ENCODE assay signal across 11 cellular contexts in the genomic region with DNA sequence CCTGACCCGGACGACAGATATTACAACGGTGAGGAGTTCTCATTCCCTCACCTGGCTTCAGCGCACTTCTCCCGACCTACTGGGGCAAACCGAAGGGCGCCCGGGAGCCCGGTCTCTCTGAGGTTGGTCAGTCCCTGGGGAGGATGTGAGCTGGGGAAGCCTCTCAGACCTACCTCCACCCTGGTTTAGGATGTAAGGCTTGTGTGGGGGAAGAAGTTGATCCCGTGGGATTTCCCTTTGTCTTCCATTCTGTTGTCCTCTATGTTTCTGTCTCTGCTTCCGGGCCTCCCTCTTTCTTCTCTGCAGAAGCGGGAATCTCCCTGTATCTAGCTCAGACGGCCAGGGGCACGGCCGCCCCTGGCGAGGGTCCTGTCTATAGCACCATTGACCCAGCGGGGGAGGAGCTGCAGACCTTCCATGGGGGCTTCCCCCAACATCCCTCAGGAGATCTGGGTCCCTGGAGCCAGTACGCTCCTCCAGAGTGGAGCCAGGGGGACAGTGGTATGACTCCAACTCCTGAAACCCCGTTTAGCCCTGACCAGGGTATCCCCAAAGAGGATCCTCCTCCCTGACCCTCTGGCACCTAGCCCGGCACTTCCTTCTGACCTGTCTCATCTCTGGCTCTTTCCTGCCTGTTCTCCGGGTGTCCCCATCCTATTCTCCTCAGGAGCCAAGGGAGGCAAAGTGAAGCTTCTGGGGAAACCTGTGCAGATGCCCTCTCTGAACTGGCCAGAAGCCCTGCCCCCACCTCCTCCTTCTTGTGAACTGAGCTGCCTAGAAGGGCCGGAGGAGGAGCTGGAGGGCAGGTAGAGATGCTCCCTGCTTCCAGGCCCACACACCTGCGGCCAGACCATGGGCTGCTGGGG. TPM values are rescaled to one million over a fixed set of nuclear protein-coding genes. Genes with fewer than 3 reads are reported as not detected.
A peak's percentile ranks its signal among the peaks of the same experiment; 100 is the strongest.
DNase-seq lines count a peak whose midpoint lies in the region; ATAC-seq and TF ChIP-seq lines count a peak whose summit lies in the region.
"Had no signal": no experiment of that assay in that cellular context is flagged by ENCODE, and none has a peak within 500 bp of the region (broad histone marks: within the 10 kb centered on the region; RNA-seq: fewer than 3 reads in every experiment).

No MANE protein-coding gene starts in this region.

- no peak for TF ChIP-seq CTCF in gastroesophageal sphincter (IDR thresholded peaks at IDR 0.05)

- H3K27ac Mint-ChIP-seq in activated CD8-positive, alpha-beta T cell treated with anti-CD3 and anti-CD28 coated beads, Interleukin-2, amount 10 ng/mL, durations not matched to agents 7 days and 5 days: peak overlapping the region; percentile 93

- WGBS in GM23248 (ENCODE audit: low coverage in 1 of 2, low lambda C conversion rate in 2 of 2, missing lambda C conversion rate in 2 of 2), 2 experiments: 45 to 50% methylated on average over 21 to 23 of the region's 23 CpGs
- WGBS in gastroesophageal sphincter (ENCODE audit: low coverage in 1 of 2), 2 donors: 48 to 93% methylated on average over 5 to 8 of the region's 23 CpGs

- no peaks in the 10 kb centered on the region for H3K36me3 Mint-ChIP-seq in activated CD8-positive, alpha-beta T cell treated with anti-CD3 and anti-CD28 coated beads, Interleukin-2, amount 10 ng/mL, durations not matched to agents 7 days and 5 days (ENCODE audit: low read depth)

- peaks cover 24% of the 10 kb centered on the region for H3K4me1 Mint-ChIP-seq in activated CD8-positive, alpha-beta T cell treated with anti-CD3 and anti-CD28 coated beads, Interleukin-2, amount 10 ng/mL, durations not matched to agents 7 days and 5 days (ENCODE audit: low read depth)

- peak overlapping the region; percentile 90; the same call in 1 of the 2 replicates for H2AFZ ChIP-seq in GM23248

- H3K27me3 Mint-ChIP-seq in activated CD8-positive, alpha-beta T cell treated with anti-CD3 and anti-CD28 coated beads, Interleukin-2, amount 10 ng/mL, durations not matched to agents 7 days and 5 days (ENCODE audit: low read depth): peaks cover 28% of the 10 kb centered on the region

- H3K9me2 ChIP-seq in GM23248 (ENCODE audit: insufficient read depth): no peaks in the 10 kb centered on the region

- no peak for TF ChIP-seq POLR2A in gastroesophageal sphincter (IDR thresholded peaks at IDR 0.05)

- no peak for DNase-seq in GM23248
- DNase-seq in activated CD8-positive, alpha-beta T cell treated with anti-CD3 and anti-CD28 coated beads, Interleukin-2, amount 10 ng/mL, durations not matched to agents 7 days and 5 days: no peak
- DNase-seq in hypothalamus (lab: John Stamatoyannopoulos, UW): no peak
- DNase-seq: body of pancreas, NCI-H2029, T1000, trophoblast cell had no signal

- POLR2A ChIA-PET in activated CD8-positive, alpha-beta T cell treated with anti-CD3 and anti-CD28 coated beads, Interleukin-2, amount 10 ng/mL, durations not matched to agents 7 days and 5 days (lab: Charles Lee): no interaction called here

- no peaks in the 10 kb centered on the region for H3K36me3 ChIP-seq in GM23248 (ENCODE audit: low read depth)
- no peaks in the 10 kb centered on the region for H3K36me3 ChIP-seq in gastroesophageal sphincter
- H3K36me3 ChIP-seq in skeletal muscle tissue (ENCODE audit: control insufficient read depth in 3 of 3, insufficient read depth in 3 of 3, low read length in 3 of 3): no peaks in the 10 kb centered on the region

- H3K79me2 ChIP-seq in GM23248 (ENCODE audit: insufficient read depth): no peaks in the 10 kb centered on the region

- H3K27me3 ChIP-seq in GM23248 (replicated peaks; ENCODE audit: insufficient read depth): no peaks in the 10 kb centered on the region
- peaks cover 22% of the 10 kb centered on the region for H3K27me3 ChIP-seq in gastroesophageal sphincter
- H3K27me3 ChIP-seq in skeletal muscle tissue (ENCODE audit: control insufficient read depth in 3 of 3, insufficient read depth in 3 of 3, low read length in 3 of 3): peaks cover 14 to 36% (median 34%) of the 10 kb centered on the region in 3 donors
- H3K27me3 ChIP-seq: body of pancreas had no signal

- no peaks in the 10 kb centered on the region for H4K20me1 ChIP-seq in GM23248 (ENCODE audit: insufficient read depth)

- in situ Hi-C loops in GM23248 (cut with MboI): no loop called here

- H3K9me3 Mint-ChIP-seq in activated CD8-positive, alpha-beta T cell treated with anti-CD3 and anti-CD28 coated beads, Interleukin-2, amount 10 ng/mL, durations not matched to agents 7 days and 5 days (ENCODE audit: insufficient read depth): no peaks in the 10 kb centered on the region

- H3K9me3 ChIP-seq in GM23248 (ENCODE audit: low read depth): no peaks in the 10 kb centered on the region
- H3K9me3 ChIP-seq in gastroesophageal sphincter: no peaks in the 10 kb centered on the region
- no peaks in the 10 kb centered on the region for H3K9me3 ChIP-seq in skeletal muscle tissue (ENCODE audit: control insufficient read depth in 3 of 3, low read length in 3 of 3)
- H3K9me3 ChIP-seq: body of pancreas had no signal

- H3K27ac ChIP-seq in GM23248 (no peak overlapping the region), gastroesophageal sphincter (peak overlapping the region in 3 of 4 donors; percentile 25 to 94 (median 92)), skeletal muscle tissue (ENCODE audit: low read depth, low read length) (peak overlapping the region; percentile 83)
- H3K27ac ChIP-seq: body of pancreas had no signal

- CTCF ChIA-PET in activated CD8-positive, alpha-beta T cell treated with anti-CD3 and anti-CD28 coated beads, Interleukin-2, amount 10 ng/mL, durations not matched to agents 7 days and 5 days (lab: Charles Lee): interaction anchor here (2.1 kb wide), 1 partner anchor 63 kb away, joined by 8 read pairs; no protein-coding TSS in a partner anchor

- no peaks in the 10 kb centered on the region for H3K4me1 ChIP-seq in GM23248 (ENCODE audit: insufficient read depth)
- H3K4me1 ChIP-seq in gastroesophageal sphincter: peaks cover 0 to 32% (median 3%) of the 10 kb centered on the region in 3 donors
- H3K4me1 ChIP-seq in skeletal muscle tissue (ENCODE audit: control insufficient read depth in 3 of 3, insufficient read depth in 3 of 3, low read length in 3 of 3): peaks cover 21 to 25% (median 23%) of the 10 kb centered on the region in 3 donors

- H3F3A ChIP-seq in GM23248 (ENCODE audit: insufficient read depth): no peaks in the 10 kb centered on the region

- no peak for TF ChIP-seq EP300 in gastroesophageal sphincter (IDR thresholded peaks at IDR 0.05)

- no peak for ATAC-seq in activated CD8-positive, alpha-beta T cell treated with anti-CD3 and anti-CD28 coated beads, Interleukin-2, amount 10 ng/mL, durations not matched to agents 7 days and 5 days
- no peak for ATAC-seq in gastroesophageal sphincter
- no peak for ATAC-seq in GM21526 (IDR thresholded peaks at IDR 0.05; ENCODE audit: low FRiP score, unreplicated experiment)
- no peak for ATAC-seq in HG03442 (IDR thresholded peaks at IDR 0.05; ENCODE audit: unreplicated experiment)
- ATAC-seq: body of pancreas had no signal

- H3K9ac ChIP-seq in GM23248 (no peak overlapping the region), skeletal muscle tissue (ENCODE audit: low read depth in 1 of 3, low read length in 3 of 3) (peak overlapping the region in 2 of 3 donors; percentile 40 to 81)

- no peak overlapping the region for H3K4me2 ChIP-seq in GM23248 (ENCODE audit: unreplicated experiment)

- H3K4me3 ChIP-seq in GM23248 (no peak overlapping the region), gastroesophageal sphincter (peak overlapping the region in 1 of 2 donors; percentile 67), skeletal muscle tissue (ENCODE audit: low read length in 3 of 3) (peak overlapping the region in 1 of 3 donors; percentile 77)
- H3K4me3 ChIP-seq: body of pancreas had no signal

- H3K4me3 Mint-ChIP-seq in activated CD8-positive, alpha-beta T cell treated with anti-CD3 and anti-CD28 coated beads, Interleukin-2, amount 10 ng/mL, durations not matched to agents 7 days and 5 days: peak overlapping the region; percentile 84

RNA-seq across cellular contexts. Expression of a gene that starts 12.6 kb away (rescaled TPM):
- total RNA-seq in GM23248 (2014; rRNA removed; shearing (Covaris generic)): 10.5 and 12.1 TPM in 2 replicates
- 9.9 and 12.1 TPM in 2 replicates for polyA plus RNA-seq in GM23248 (2016; fragmentation: Nextera tagmentation; extraction: Ambion mirVana)
- 10 to 100 TPM in 1 of 2 experiments, 1 to 10 TPM in 1; 9.4 to 10.5 TPM for total RNA-seq in activated CD8-positive, alpha-beta T cell treated with anti-CD3 and anti-CD28 coated beads, Interleukin-2, amount 10 ng/mL, durations not matched to agents 7 days and 5 days
- total RNA-seq in gastroesophageal sphincter (10 to 100 TPM in 1 of 4 donors, 1 to 10 TPM in 3; 3.6 to 10.8 (median 9.2) TPM), skeletal muscle tissue (12.0 TPM)

RNA-seq across cellular contexts. Expression of a gene that starts 19.8 kb away (rescaled TPM):
- 0.51 and 1.3 TPM in 2 replicates for total RNA-seq in GM23248 (2014; rRNA removed; shearing (Covaris generic))
- polyA plus RNA-seq in GM23248 (2016; fragmentation: Nextera tagmentation; extraction: Ambion mirVana): 0.53 and 1.1 TPM in 2 replicates
- under 1 TPM in 1 of 2 experiments, not detected in 1; 0.05 TPM for total RNA-seq in activated CD8-positive, alpha-beta T cell treated with anti-CD3 and anti-CD28 coated beads, Interleukin-2, amount 10 ng/mL, durations not matched to agents 7 days and 5 days
- total RNA-seq in gastroesophageal sphincter: 10 to 100 TPM; 13.9 to 33.6 (median 23.4) TPM
- total RNA-seq in skeletal muscle tissue: 14.1 TPM

RNA-seq across cellular contexts. Expression of a gene that starts 41.2 kb away (rescaled TPM):
- not detected in 2 replicates for total RNA-seq in GM23248 (2014; rRNA removed; shearing (Covaris generic))
- polyA plus RNA-seq in GM23248 (2016; fragmentation: Nextera tagmentation; extraction: Ambion mirVana): not detected in 2 replicates
- total RNA-seq in activated CD8-positive, alpha-beta T cell treated with anti-CD3 and anti-CD28 coated beads, Interleukin-2, amount 10 ng/mL, durations not matched to agents 7 days and 5 days: not detected
- total RNA-seq in gastroesophageal sphincter (under 1 TPM in 1 of 4 donors, not detected in 3; 0.67 TPM), skeletal muscle tissue (not detected)
- total RNA-seq: body of pancreas had no signal

RNA-seq across cellular contexts. Expression of a gene that starts 58.0 kb away (rescaled TPM):
- total RNA-seq in GM23248 (2014; rRNA removed; shearing (Covaris generic)): not detected in 2 replicates
- not detected in 2 replicates for polyA plus RNA-seq in GM23248 (2016; fragmentation: Nextera tagmentation; extraction: Ambion mirVana)
- not detected for total RNA-seq in activated CD8-positive, alpha-beta T cell treated with anti-CD3 and anti-CD28 coated beads, Interleukin-2, amount 10 ng/mL, durations not matched to agents 7 days and 5 days
- total RNA-seq in gastroesophageal sphincter: 1 to 10 TPM in 1 of 4 donors, under 1 TPM in 2, not detected in 1; 0.31 to 2.1 (median 0.81) TPM
- 1.6 TPM for total RNA-seq in skeletal muscle tissue
